Comparison of ENCODE assay signal across 10 cellular contexts in the genomic region with DNA sequence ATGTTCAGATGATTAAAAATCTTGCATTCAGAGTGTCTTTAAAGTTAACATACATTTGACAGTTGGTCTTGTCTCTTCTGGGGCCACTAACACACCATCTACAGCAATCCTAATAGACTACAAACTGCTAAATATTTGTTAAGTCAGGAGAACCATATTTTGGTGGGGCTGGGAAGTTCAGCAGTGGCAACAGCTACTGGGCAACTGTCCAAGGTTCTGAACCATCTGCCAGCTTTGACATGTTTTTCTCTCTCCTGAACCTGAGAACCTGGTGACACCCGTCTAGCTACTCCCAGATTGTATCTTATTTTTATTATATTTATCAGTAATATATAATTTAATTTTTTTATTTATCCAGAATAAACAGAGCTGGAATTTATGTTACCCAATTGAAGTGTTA.
DNase-seq lines count a peak whose midpoint lies in the region; ATAC-seq lines count a peak whose summit lies in the region.
"Had no signal": no experiment of that assay in that cellular context is flagged by ENCODE, and none has a peak within 500 bp of the region (broad histone marks: within the 10 kb centered on the region; RNA-seq: fewer than 3 reads in every experiment).

No MANE protein-coding gene starts in this region.

- DNase-seq in Daoy (ENCODE audit: low read depth) (peak; percentile 42), LHCN-M2 (ENCODE audit: low read depth) (peak; percentile 38), RPMI8226 (peak; percentile 27), kidney tubule cell (ENCODE audit: low spot score) (peak; percentile 23), middle frontal gyrus (ENCODE audit: extremely low spot score, low spot score) (no peak), globus pallidus (ENCODE audit: low spot score) (no peak)
- no peak for DNase-seq in activated naive CD8-positive, alpha-beta T cell treated with anti-CD3 and anti-CD28 coated beads for 36 hours
- DNase-seq: activated CD8-positive, alpha-beta memory T cell treated with anti-CD3 and anti-CD28 coated beads, Interleukin-2, amount 10 ng/mL, durations not matched to agents 7 days and 5 days had no signal

- H3K4me1 Mint-ChIP-seq in activated naive CD8-positive, alpha-beta T cell treated with anti-CD3 and anti-CD28 coated beads for 36 hours = no peaks in the 10 kb centered on the region
- H3K4me1 Mint-ChIP-seq: activated CD8-positive, alpha-beta memory T cell treated with anti-CD3 and anti-CD28 coated beads, Interleukin-2, amount 10 ng/mL, durations not matched to agents 7 days and 5 days had no signal

- no peaks in the 10 kb centered on the region for H3K27me3 Mint-ChIP-seq in activated naive CD8-positive, alpha-beta T cell treated with anti-CD3 and anti-CD28 coated beads for 36 hours
- H3K27me3 Mint-ChIP-seq: activated CD8-positive, alpha-beta memory T cell treated with anti-CD3 and anti-CD28 coated beads, Interleukin-2, amount 10 ng/mL, durations not matched to agents 7 days and 5 days had no signal

- no peak overlapping the region for H3K4me3 Mint-ChIP-seq in activated naive CD8-positive, alpha-beta T cell treated with anti-CD3 and anti-CD28 coated beads for 36 hours
- H3K4me3 Mint-ChIP-seq: activated CD8-positive, alpha-beta memory T cell treated with anti-CD3 and anti-CD28 coated beads, Interleukin-2, amount 10 ng/mL, durations not matched to agents 7 days and 5 days had no signal

- no peak for ATAC-seq in GM18861 (IDR thresholded peaks at IDR 0.05; ENCODE audit: unreplicated experiment)
- ATAC-seq: activated CD8-positive, alpha-beta memory T cell treated with anti-CD3 and anti-CD28 coated beads, Interleukin-2, amount 10 ng/mL, durations not matched to agents 7 days and 5 days; Panc1 had no signal

- H3K27ac Mint-ChIP-seq in activated naive CD8-positive, alpha-beta T cell treated with anti-CD3 and anti-CD28 coated beads for 36 hours = no peak overlapping the region
- H3K27ac Mint-ChIP-seq: activated CD8-positive, alpha-beta memory T cell treated with anti-CD3 and anti-CD28 coated beads, Interleukin-2, amount 10 ng/mL, durations not matched to agents 7 days and 5 days had no signal

- H3K9me3 Mint-ChIP-seq in activated naive CD8-positive, alpha-beta T cell treated with anti-CD3 and anti-CD28 coated beads for 36 hours = no peaks in the 10 kb centered on the region

- H3K36me3 Mint-ChIP-seq in activated naive CD8-positive, alpha-beta T cell treated with anti-CD3 and anti-CD28 coated beads for 36 hours = no peaks in the 10 kb centered on the region
- H3K36me3 Mint-ChIP-seq: activated CD8-positive, alpha-beta memory T cell treated with anti-CD3 and anti-CD28 coated beads, Interleukin-2, amount 10 ng/mL, durations not matched to agents 7 days and 5 days had no signal

Comparison
In these comparisons a context has a peak if more than half of its experiments do, and no peak if none do; other contexts are left out.
1. DNase-seq: peak in Daoy (single experiment), LHCN-M2 (single experiment), RPMI8226 (single experiment) and kidney tubule cell (single experiment); none in middle frontal gyrus (single experiment), globus pallidus (single experiment) and activated naive CD8-positive, alpha-beta T cell treated with anti-CD3 and anti-CD28 coated beads for 36 hours (single experiment).